ENCODE assay signal across 8 cellular contexts in genomic region chr14:81436296-81437138, GRCh38. TPM values are rescaled to one million over a fixed set of nuclear protein-coding genes. Genes with fewer than 3 reads are reported as not detected.
DNase-seq lines count a peak whose midpoint lies in the region; ATAC-seq lines count a peak whose summit lies in the region.

No MANE protein-coding gene starts in this region.

- peaks cover 59% of the 10 kb centered on the region for H3K27me3 ChIP-seq in BLaER1
- H3K27me3 ChIP-seq in mucosa of rectum (ENCODE audit: control insufficient read depth in 2 of 2, insufficient read depth in 2 of 2, low read length in 2 of 2): peaks cover 16 to 22% of the 10 kb centered on the region in 2 donors

- H3K36me3 ChIP-seq in BLaER1 (no peaks in the 10 kb centered on the region), mucosa of rectum (ENCODE audit: control insufficient read depth in 2 of 2, insufficient read depth in 2 of 2, low read length in 2 of 2) (no peaks in the 10 kb centered on the region)

- H3K27ac Mint-ChIP-seq in stimulated activated naive CD8-positive, alpha-beta T cell treated with anti-CD3 and anti-CD28 coated beads, Interleukin-15, amount 100 ng/mL, for 72 hours: no peak overlapping the region

- peaks cover 14% of the 10 kb centered on the region for H3K4me1 Mint-ChIP-seq in activated T-cell treated with anti-CD3 and anti-CD28 coated beads, Interleukin-2, amount 50 U/mL, for 4 hours (ENCODE audit: low read depth)
- peaks cover 16% of the 10 kb centered on the region for H3K4me1 Mint-ChIP-seq in stimulated activated naive CD8-positive, alpha-beta T cell treated with anti-CD3 and anti-CD28 coated beads, Interleukin-15, amount 100 ng/mL, for 72 hours

- H3K36me3 Mint-ChIP-seq in activated T-cell treated with anti-CD3 and anti-CD28 coated beads, Interleukin-2, amount 50 U/mL, for 4 hours (ENCODE audit: insufficient read depth): no peaks in the 10 kb centered on the region

- ATAC-seq in GM19324 (IDR thresholded peaks at IDR 0.05; ENCODE audit: low FRiP score, unreplicated experiment): peak; percentile 80
- ATAC-seq in HG03378 (IDR thresholded peaks at IDR 0.05; ENCODE audit: unreplicated experiment): peak; percentile 47
- peak; percentile 90 for ATAC-seq in activated T-cell treated with anti-CD3 and anti-CD28 coated beads, Interleukin-2, amount 50 U/mL, for 4 hours
- ATAC-seq in stimulated activated naive CD8-positive, alpha-beta T cell treated with anti-CD3 and anti-CD28 coated beads, Interleukin-15, amount 100 ng/mL, for 72 hours: peak; percentile 78

- H3K9ac ChIP-seq in BLaER1 (no peak overlapping the region), mucosa of rectum (ENCODE audit: low read depth in 1 of 2, low read length in 2 of 2) (peak overlapping the region; percentile 52 to 58)

- DNase-seq in NCI-H748 (lab: John Stamatoyannopoulos, UW; ENCODE audit: unreplicated experiment): peak; percentile 96
- peak; percentile 10 for DNase-seq in activated T-cell treated with anti-CD3 and anti-CD28 coated beads, Interleukin-2, amount 50 U/mL, for 4 hours
- peak; percentile 59 for DNase-seq in fibroblast of gingiva (ENCODE audit: low read depth)
- peak; percentile 18 to 29 for DNase-seq in stimulated activated naive CD8-positive, alpha-beta T cell treated with anti-CD3 and anti-CD28 coated beads, Interleukin-15, amount 100 ng/mL, for 72 hours

- H3K4me3 ChIP-seq in BLaER1 (peak overlapping the region; percentile 58), mucosa of rectum (ENCODE audit: low read length in 2 of 2) (peak overlapping the region; percentile 72 to 78)

- H3K9me3 ChIP-seq in BLaER1: peaks cover 25% of the 10 kb centered on the region
- H3K9me3 ChIP-seq in mucosa of rectum (ENCODE audit: control insufficient read depth in 2 of 2, low read length in 2 of 2): no peaks in the 10 kb centered on the region

- no peak overlapping the region for H3K27ac ChIP-seq in BLaER1
- no peak overlapping the region for H3K27ac ChIP-seq in mucosa of rectum (ENCODE audit: low read depth in 2 of 2, low read length in 2 of 2)

- peaks cover 75% of the 10 kb centered on the region for H3K27me3 Mint-ChIP-seq in activated T-cell treated with anti-CD3 and anti-CD28 coated beads, Interleukin-2, amount 50 U/mL, for 4 hours (ENCODE audit: low read depth)
- peaks cover 89% of the 10 kb centered on the region for H3K27me3 Mint-ChIP-seq in stimulated activated naive CD8-positive, alpha-beta T cell treated with anti-CD3 and anti-CD28 coated beads, Interleukin-15, amount 100 ng/mL, for 72 hours

- H3K9me3 Mint-ChIP-seq in activated T-cell treated with anti-CD3 and anti-CD28 coated beads, Interleukin-2, amount 50 U/mL, for 4 hours: no peaks in the 10 kb centered on the region
- H3K9me3 Mint-ChIP-seq in stimulated activated naive CD8-positive, alpha-beta T cell treated with anti-CD3 and anti-CD28 coated beads, Interleukin-15, amount 100 ng/mL, for 72 hours: no peaks in the 10 kb centered on the region

- H3K4me3 Mint-ChIP-seq in activated T-cell treated with anti-CD3 and anti-CD28 coated beads, Interleukin-2, amount 50 U/mL, for 4 hours: peak overlapping the region; percentile 69
- peak overlapping the region; percentile 68 to 74 for H3K4me3 Mint-ChIP-seq in stimulated activated naive CD8-positive, alpha-beta T cell treated with anti-CD3 and anti-CD28 coated beads, Interleukin-15, amount 100 ng/mL, for 72 hours

- no peaks in the 10 kb centered on the region for H4K20me1 ChIP-seq in BLaER1

- peak overlapping the region; percentile 66 for H3K4me2 ChIP-seq in BLaER1

- H3K4me1 ChIP-seq in BLaER1: no peaks in the 10 kb centered on the region
- H3K4me1 ChIP-seq in mucosa of rectum (ENCODE audit: control insufficient read depth in 2 of 2, insufficient read depth in 2 of 2, low read length in 2 of 2): peaks cover 12% of the 10 kb centered on the region in 2 donors

RNA-seq across cellular contexts. Expression of gene STON2, which starts 36.4 kb away (rescaled TPM):
- total RNA-seq in activated T-cell treated with anti-CD3 and anti-CD28 coated beads, Interleukin-2, amount 50 U/mL, for 4 hours: under 1 TPM; 0.11 to 0.68 (median 0.35) TPM

Comparison
In these comparisons a context has a peak if more than half of its experiments do, and no peak if none do; other contexts are left out.
1. DNase-seq: peak in every context shown above with its lines; median percentile 96 in NCI-H748; 59 in fibroblast of gingiva; 24 in stimulated activated naive CD8-positive, alpha-beta T cell treated with anti-CD3 and anti-CD28 coated beads, Interleukin-15, amount 100 ng/mL, for 72 hours; 10 in activated T-cell treated with anti-CD3 and anti-CD28 coated beads, Interleukin-2, amount 50 U/mL, for 4 hours.